Comparison of ENCODE assay signal across 9 cellular contexts in the genomic region with DNA sequence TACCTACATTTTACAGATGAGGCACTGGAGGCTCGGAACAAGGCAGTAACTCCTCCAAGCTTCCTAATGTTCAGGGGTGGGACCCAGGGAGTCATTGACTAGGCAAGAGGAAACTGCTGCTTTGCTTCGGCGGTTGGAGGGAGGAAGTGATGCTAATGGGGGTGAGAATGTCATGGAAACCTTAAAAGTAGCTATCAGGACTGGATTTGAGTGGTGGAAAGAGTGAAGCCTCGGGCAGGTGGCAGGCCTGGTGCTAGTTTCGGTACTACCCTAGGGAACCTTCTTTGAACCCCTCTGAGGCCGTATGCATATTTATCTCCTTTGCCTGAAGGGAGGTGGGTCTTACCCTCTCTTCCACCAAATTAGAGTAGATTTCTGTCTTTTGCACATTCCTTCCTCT. TPM values are rescaled to one million over a fixed set of nuclear protein-coding genes. Genes with fewer than 3 reads are reported as not detected.
DNase-seq lines count a peak whose midpoint lies in the region; ATAC-seq and TF ChIP-seq lines count a peak whose summit lies in the region.
"Had no signal": no experiment of that assay in that cellular context is flagged by ENCODE, and none has a peak within 500 bp of the region (broad histone marks: within the 10 kb centered on the region; RNA-seq: fewer than 3 reads in every experiment).

No MANE protein-coding gene starts in this region.

- H3K4me3 ChIP-seq in GM12865 (ENCODE audit: low read depth, low read length) = no peak overlapping the region

- no peaks in the 10 kb centered on the region for H3K9me3 Mint-ChIP-seq in mesothelial cell of epicardium

- peaks cover 53% of the 10 kb centered on the region for H3K27me3 Mint-ChIP-seq in mesothelial cell of epicardium (ENCODE audit: low read depth)

- H3K4me1 Mint-ChIP-seq in mesothelial cell of epicardium = peaks cover 9% of the 10 kb centered on the region

- peak; percentile 51 for DNase-seq in GM12865 (ENCODE audit: low read depth)
- peak; percentile 62 for DNase-seq in UCSD-AML1 (lab: John Stamatoyannopoulos, UW; ENCODE audit: unreplicated experiment)
- DNase-seq in mesothelial cell of epicardium (ENCODE audit: low spot score in 2 of 2, unreplicated experiment in 2 of 2) = no peak
- DNase-seq in Ammon's horn (ENCODE audit: low spot score) = no peak
- DNase-seq in 8988T = no peak
- DNase-seq in GM19238 (ENCODE audit: insufficient read length, low spot score) = no peak
- DNase-seq: NCI-H2081 had no signal

- H3K27ac Mint-ChIP-seq in mesothelial cell of epicardium = no peak overlapping the region

- TF ChIP-seq CTCF in GM12865 (IDR thresholded peaks at IDR 0.05; ENCODE audit: insufficient read depth, low read depth, low read length, missing control alignments) = no peak
- no peak for TF ChIP-seq CTCF in mesothelial cell of epicardium (IDR thresholded peaks at IDR 0.05; ENCODE audit: unreplicated experiment)

- no peaks in the 10 kb centered on the region for H3K36me3 Mint-ChIP-seq in mesothelial cell of epicardium

- peak overlapping the region; percentile 63 for H3K4me3 Mint-ChIP-seq in mesothelial cell of epicardium

- peak; percentile 39 for ATAC-seq in HG03159 (IDR thresholded peaks at IDR 0.05; ENCODE audit: unreplicated experiment)
- ATAC-seq in GM18909 (IDR thresholded peaks at IDR 0.05; ENCODE audit: poor library complexity, unreplicated experiment) = no peak

RNA-seq across cellular contexts. Expression of a gene that starts 1.6 kb away (rescaled TPM):
- total RNA-seq in mesothelial cell of epicardium = 3.4 to 4.3 TPM (median 4.3 TPM) in 3 replicates

RNA-seq across cellular contexts. Expression of a gene that starts 10.9 kb away (rescaled TPM):
- total RNA-seq in mesothelial cell of epicardium = 4.1 to 4.5 TPM (median 4.2 TPM) in 3 replicates

RNA-seq across cellular contexts. Expression of a gene that starts 25.8 kb away (rescaled TPM):
- 26.9 to 30.8 TPM (median 27.7 TPM) in 3 replicates for total RNA-seq in mesothelial cell of epicardium

RNA-seq across cellular contexts. Expression of a gene that starts 47.8 kb away (rescaled TPM):
- total RNA-seq in mesothelial cell of epicardium = 0.16 to 0.53 TPM (median 0.29 TPM) in 3 replicates

RNA-seq across cellular contexts. Expression of a gene that starts 50.1 kb away (rescaled TPM):
- 42.9 to 45.6 TPM (median 44.2 TPM) in 3 replicates for total RNA-seq in mesothelial cell of epicardium

Comparison
In these comparisons a context has a peak if more than half of its experiments do, and no peak if none do; other contexts are left out.
1. DNase-seq: peak in GM12865 (single experiment) and UCSD-AML1 (single experiment); none in mesothelial cell of epicardium (0 of 2), Ammon's horn (single experiment), 8988T (single experiment) and GM19238 (single experiment).